In genomic region chr5:137752873-137753226, GRCh38 we compare ENCODE assay signal across 8 cellular contexts. TPM values are rescaled to one million over a fixed set of nuclear protein-coding genes. Genes with fewer than 3 reads are reported as not detected.
DNase-seq lines count a peak whose midpoint lies in the region; ATAC-seq and TF ChIP-seq lines count a peak whose summit lies in the region.

No MANE protein-coding gene starts in this region.

- peak overlapping the region in 1 of 2 experiments; percentile 90 for H3K4ac ChIP-seq in mesenchymal stem cell (ENCODE audit: low read depth in 1 of 2, low read length in 2 of 2)

- H3K27me3 ChIP-seq in RWPE2 (ENCODE audit: insufficient read depth, poor library complexity, severe bottlenecking) (no peaks in the 10 kb centered on the region), mesenchymal stem cell (ENCODE audit: control insufficient read depth in 1 of 2, insufficient read depth in 1 of 2, low read length in 2 of 2) (no peaks in the 10 kb centered on the region), vagina (no peaks in the 10 kb centered on the region)

- no peak for TF ChIP-seq POLR2A in vagina (IDR thresholded peaks at IDR 0.05)

- peaks cover 6% of the 10 kb centered on the region for H3K4me1 ChIP-seq in RWPE2 (ENCODE audit: insufficient read depth, poor library complexity, severe bottlenecking)
- peaks cover 3% of the 10 kb centered on the region for H3K4me1 ChIP-seq in mesenchymal stem cell (ENCODE audit: control insufficient read depth, insufficient read depth, low read depth, low read length)
- H3K4me1 ChIP-seq in vagina: peaks cover 42% of the 10 kb centered on the region

- peak overlapping the region in 1 of 2 experiments; percentile 100 for H3K14ac ChIP-seq in mesenchymal stem cell (ENCODE audit: low read length in 2 of 2)

- peaks cover 5% of the 10 kb centered on the region for H3K79me1 ChIP-seq in mesenchymal stem cell (replicated peaks; ENCODE audit: low read length, poor library complexity, severe bottlenecking)

- H3K9me3 ChIP-seq in RWPE2 (ENCODE audit: severe bottlenecking) (no peaks in the 10 kb centered on the region), mesenchymal stem cell (ENCODE audit: control insufficient read depth, low read length) (no peaks in the 10 kb centered on the region), vagina (no peaks in the 10 kb centered on the region)

- H2AK5ac ChIP-seq in mesenchymal stem cell (ENCODE audit: low read length, severe bottlenecking): no peak overlapping the region

- no peak overlapping the region for H3K23ac ChIP-seq in mesenchymal stem cell (ENCODE audit: low read length in 2 of 2)

- 0% methylated on average over 5 of the region's 6 CpGs for WGBS in mesenchymal stem cell

- TF ChIP-seq CTCF in RWPE2 (IDR thresholded peaks at IDR 0.05; ENCODE audit: poor library complexity, severe bottlenecking): no peak
- TF ChIP-seq CTCF in vagina (IDR thresholded peaks at IDR 0.05): no peak

- peak; percentile 5 to 25 for DNase-seq in stimulated activated CD4-positive, alpha-beta T cell treated with anti-CD3 and anti-CD28 coated beads, Interleukin-12 subunit alpha, Interleukin-12 subunit beta, amount 100 ng/mL, for 24 hours (ENCODE audit: low read depth in 2 of 2)
- no peak for DNase-seq in stimulated activated CD4-positive, alpha-beta T cell treated with anti-CD3 and anti-CD28 coated beads, Interleukin-15, amount 100 ng/mL, for 24 hours
- DNase-seq in RWPE2 (ENCODE audit: low spot score): no peak
- DNase-seq in mesenchymal stem cell: peak; percentile 53
- no peak for DNase-seq in vagina (ENCODE audit: extremely low spot score in 2 of 2)

- ATAC-seq in RWPE2 (ENCODE audit: low read depth): no peak
- no peak for ATAC-seq in GM21825 (IDR thresholded peaks at IDR 0.05; ENCODE audit: unreplicated experiment)
- no peak for ATAC-seq in GM19455 (IDR thresholded peaks at IDR 0.05; ENCODE audit: unreplicated experiment)

- peak overlapping the region; percentile 80 for H3K27ac ChIP-seq in RWPE2 (ENCODE audit: poor library complexity, severe bottlenecking)
- peak overlapping the region; percentile 99 for H3K27ac ChIP-seq in cingulate gyrus (ENCODE audit: low read depth, low read length)
- no peak overlapping the region for H3K27ac ChIP-seq in mesenchymal stem cell (ENCODE audit: low read length, poor library complexity, severe bottlenecking)
- H3K27ac ChIP-seq in vagina: peak overlapping the region; percentile 100

- H3K4me2 ChIP-seq in mesenchymal stem cell (ENCODE audit: low read length, poor library complexity, severe bottlenecking): peak overlapping the region; percentile 66

- no peak overlapping the region for H2AFZ ChIP-seq in mesenchymal stem cell (ENCODE audit: low read depth, low read length)

- no peak overlapping the region for H2BK12ac ChIP-seq in mesenchymal stem cell (ENCODE audit: low read length in 2 of 2)

- intact Hi-C loops in vagina (cut with DNase I): no loop called here

- H2BK120ac ChIP-seq in mesenchymal stem cell (ENCODE audit: low read depth, low read length): no peak overlapping the region

- no peak overlapping the region for H2BK5ac ChIP-seq in mesenchymal stem cell (ENCODE audit: low read depth, low read length, poor library complexity, severe bottlenecking)

- H2BK15ac ChIP-seq in mesenchymal stem cell (ENCODE audit: low read depth, poor library complexity, severe bottlenecking): peak overlapping the region; percentile 26

- no peak overlapping the region for H4K91ac ChIP-seq in mesenchymal stem cell (ENCODE audit: low read length)

- H3K36me3 ChIP-seq in RWPE2 (ENCODE audit: low read depth) (peaks cover 38% of the 10 kb centered on the region), mesenchymal stem cell (ENCODE audit: control insufficient read depth in 1 of 2, insufficient read depth in 2 of 2, low read depth in 1 of 2, low read length in 2 of 2) (peaks cover 0 to 12% of the 10 kb centered on the region in 2 experiments), vagina (no peaks in the 10 kb centered on the region)

- peak overlapping the region; percentile 100 for H3K9ac ChIP-seq in mesenchymal stem cell (ENCODE audit: low read length)

- H3K4me3 ChIP-seq in RWPE2 (ENCODE audit: severe bottlenecking) (peak overlapping the region; percentile 59), mesenchymal stem cell (ENCODE audit: insufficient read depth in 1 of 2, low read depth in 1 of 2, low read length in 2 of 2) (peak overlapping the region; percentile 94 to 98), vagina (peak overlapping the region; percentile 69 to 92)

- H4K8ac ChIP-seq in mesenchymal stem cell (ENCODE audit: low read length): no peak overlapping the region

- peak overlapping the region; percentile 99 for H3K18ac ChIP-seq in mesenchymal stem cell (ENCODE audit: low read depth in 1 of 2, low read length in 2 of 2)

RNA-seq across cellular contexts. Expression of gene HNRNPA0, which starts 1.3 kb away (rescaled TPM):
- polyA plus RNA-seq in mesenchymal stem cell (2013, experiment 1 of 2): 22.9 TPM
- 22.8 TPM for polyA plus RNA-seq in mesenchymal stem cell (2013, experiment 2 of 2)
- 11.8 TPM for total RNA-seq in vagina

RNA-seq across cellular contexts. Expression of gene KLHL3, which starts 17.0 kb away (rescaled TPM):
- polyA plus RNA-seq in mesenchymal stem cell (2013, experiment 1 of 2): 0.21 TPM
- 0.21 TPM for polyA plus RNA-seq in mesenchymal stem cell (2013, experiment 2 of 2)
- 7.4 TPM for total RNA-seq in vagina

Comparison
In these comparisons a context has a peak if more than half of its experiments do, and no peak if none do; other contexts are left out.
1. DNase-seq: peak in stimulated activated CD4-positive, alpha-beta T cell treated with anti-CD3 and anti-CD28 coated beads, Interleukin-12 subunit alpha, Interleukin-12 subunit beta, amount 100 ng/mL, for 24 hours (2 of 2) and mesenchymal stem cell (single experiment); none in stimulated activated CD4-positive, alpha-beta T cell treated with anti-CD3 and anti-CD28 coated beads, Interleukin-15, amount 100 ng/mL, for 24 hours (single experiment), RWPE2 (single experiment) and vagina (0 of 2).
2. Peak in every context shown above with its lines, with median percentiles within 50 percentile points of each other: H3K4me3 ChIP-seq.